Comparison of ENCODE assay signal across 8 cellular contexts in genomic region chr2:210171309-210172218, GRCh38. TPM values are rescaled to one million over a fixed set of nuclear protein-coding genes. Genes with fewer than 3 reads are reported as not detected.
A peak's percentile ranks its signal among the peaks of the same experiment; 100 is the strongest.
DNase-seq lines count a peak whose midpoint lies in the region; ATAC-seq, FAIRE-seq and TF ChIP-seq lines count a peak whose summit lies in the region.

A gene with protein sequence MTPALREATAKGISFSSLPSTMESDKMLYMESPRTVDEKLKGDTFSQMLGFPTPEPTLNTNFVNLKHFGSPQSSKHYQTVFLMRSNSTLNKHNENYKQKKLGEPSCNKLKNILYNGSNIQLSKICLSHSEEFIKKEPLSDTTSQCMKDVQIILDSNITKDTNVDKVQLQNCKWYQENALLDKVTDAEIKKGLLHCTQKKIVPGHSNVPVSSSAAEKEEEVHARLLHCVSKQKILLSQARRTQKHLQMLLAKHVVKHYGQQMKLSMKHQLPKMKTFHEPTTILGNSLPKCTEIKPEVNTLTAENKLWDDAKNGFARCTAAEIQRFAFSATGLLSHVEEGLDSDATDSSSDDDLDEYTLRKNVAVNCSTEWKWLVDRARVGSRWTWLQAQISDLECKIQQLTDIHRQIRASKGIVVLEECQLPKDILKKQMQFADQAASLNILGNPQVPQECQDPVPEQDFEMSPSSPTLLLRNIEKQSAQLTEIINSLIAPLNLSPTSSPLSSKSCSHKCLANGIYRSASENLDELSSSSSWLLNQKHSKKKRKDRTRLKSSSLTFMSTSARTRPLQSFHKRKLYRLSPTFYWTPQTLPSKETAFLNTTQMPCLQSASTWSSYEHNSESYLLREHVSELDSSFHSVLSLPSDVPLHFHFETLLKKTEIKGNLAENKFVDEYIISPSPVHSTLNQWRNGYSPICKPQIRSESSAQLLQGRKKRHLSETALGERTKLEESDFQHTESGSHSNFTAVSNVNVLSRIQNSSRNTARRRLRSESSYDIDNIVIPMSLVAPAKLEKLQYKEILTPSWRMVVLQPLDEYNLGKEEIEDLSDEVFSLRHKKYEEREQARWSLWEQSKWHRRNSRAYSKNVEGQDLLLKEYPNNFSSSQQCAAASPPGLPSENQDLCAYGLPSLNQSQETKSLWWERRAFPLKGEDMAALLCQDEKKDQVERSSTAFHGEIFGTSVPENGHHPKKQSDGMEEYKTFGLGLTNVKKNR (minus strand): TSS chr2:210171409. CDS start chr2:210154582, 16,827 bp downstream.

- H3K27me3 ChIP-seq in H1 (replicated peaks in 1 of 4; ENCODE audit: control insufficient read depth in 3 of 4, extremely low read depth in 1 of 4, insufficient read depth in 3 of 4, low read length in 3 of 4) = no peaks in the 10 kb centered on the region
- H3K27me3 ChIP-seq in mesendoderm (ENCODE audit: insufficient read depth, low read length, poor library complexity) = no peaks in the 10 kb centered on the region

- peak; percentile 62 for ATAC-seq in GM21367 (IDR thresholded peaks at IDR 0.05; ENCODE audit: unreplicated experiment)
- peak; percentile 77 for ATAC-seq in activated CD8-positive, alpha-beta memory T cell treated with anti-CD3 and anti-CD28 coated beads, Interleukin-2, amount 10 ng/mL, durations not matched to agents 7 days and 5 days

- H3K79me1 ChIP-seq in H1 (ENCODE audit: low read depth, low read length) = no peaks in the 10 kb centered on the region
- H3K79me1 ChIP-seq in mesendoderm (ENCODE audit: low read length) = no peaks in the 10 kb centered on the region

- peak within 1 kb of the TSS; percentile 84 to 98 (median 92) for H3K9ac ChIP-seq in H1 (replicated peaks in 1 of 4; ENCODE audit: extremely low read depth in 1 of 4, low read depth in 3 of 4, low read length in 3 of 4)
- peak within 1 kb of the TSS; percentile 78 for H3K9ac ChIP-seq in mesendoderm (ENCODE audit: low read length)

- H3K9me3 ChIP-seq in H1 (ENCODE audit: insufficient read depth in 2 of 2, low read depth in 1 of 2, low read length in 1 of 2) = no peaks in the 10 kb centered on the region

- H3K56ac ChIP-seq in H1 (replicated peaks; ENCODE audit: insufficient read length, low read depth, low read length) (peak within 1 kb of the TSS; percentile 92), mesendoderm (ENCODE audit: low read length) (peak within 1 kb of the TSS; percentile 86)

- H4K8ac ChIP-seq in H1 (ENCODE audit: extremely low read depth, insufficient read depth, low read length) = peak within 1 kb of the TSS; percentile 99; the same call in 1 of the 2 replicates
- H4K8ac ChIP-seq in mesendoderm (ENCODE audit: low read depth, low read length) = peak within 1 kb of the TSS; percentile 86

- POLR2A ChIA-PET in H1 (lab: Charles Lee; ENCODE audit: partially characterized antibody) = interaction anchor here (1.0 to 1.7 kb wide), 4 partner anchors 9 to 17 kb away, joined by 5 to 11 read pairs (median 8); no protein-coding TSS in a partner anchor

- peak; percentile 42 to 81 for TF ChIP-seq POLR2A in H1 (IDR thresholded peaks at IDR 0.05; ENCODE audit: control extremely low read depth in 1 of 2, low read depth in 2 of 2, low read length in 2 of 2)

- H2AFZ ChIP-seq in H1 (ENCODE audit: low read length) = peak within 1 kb of the TSS; percentile 47

- H4K5ac ChIP-seq in H1 (ENCODE audit: insufficient read length, low read depth, low read length) = peak within 1 kb of the TSS; percentile 96
- H4K5ac ChIP-seq in mesendoderm (ENCODE audit: low read length) = no peak within 1 kb of the TSS

- H3K18ac ChIP-seq in H1 (ENCODE audit: extremely low read depth, low read length) = peak within 1 kb of the TSS; percentile 96
- peak within 1 kb of the TSS; percentile 98 for H3K18ac ChIP-seq in mesendoderm (ENCODE audit: low read length)

- H3K27me3 Mint-ChIP-seq in activated CD8-positive, alpha-beta memory T cell treated with anti-CD3 and anti-CD28 coated beads, Interleukin-2, amount 10 ng/mL, durations not matched to agents 7 days and 5 days = peaks cover 37% of the 10 kb centered on the region

- H3K36me3 Mint-ChIP-seq in activated CD8-positive, alpha-beta memory T cell treated with anti-CD3 and anti-CD28 coated beads, Interleukin-2, amount 10 ng/mL, durations not matched to agents 7 days and 5 days = peaks cover 1% of the 10 kb centered on the region

- peak within 1 kb of the TSS; percentile 90 for H3K4me3 Mint-ChIP-seq in activated CD8-positive, alpha-beta memory T cell treated with anti-CD3 and anti-CD28 coated beads, Interleukin-2, amount 10 ng/mL, durations not matched to agents 7 days and 5 days

- H3K4me1 ChIP-seq in H1 (replicated peaks in 1 of 4; ENCODE audit: control insufficient read depth in 3 of 4, insufficient read depth in 4 of 4, low read length in 3 of 4) = peaks cover 0 to 4% (median 0%) of the 10 kb centered on the region in 4 experiments; a peak in 1 of 7 replicates
- H3K4me1 ChIP-seq in mesendoderm (ENCODE audit: control insufficient read depth, low read depth, low read length) = no peaks in the 10 kb centered on the region

- peak; percentile 13 for FAIRE-seq in H1 (lab: Jason Lieb, UNC)

- H4K91ac ChIP-seq in H1 (replicated peaks; ENCODE audit: insufficient read length, low read length) = peak within 1 kb of the TSS; percentile 65

- H3K4me3 ChIP-seq in H1 (ENCODE audit: extremely low read depth in 1 of 4, insufficient read depth in 2 of 4, low read depth in 3 of 4, low read length in 4 of 4) (peak within 1 kb of the TSS; percentile 66 to 86 (median 77)), mesendoderm (ENCODE audit: low read length) (peak within 1 kb of the TSS; percentile 64)

- WGBS in H1 (ENCODE audit: extremely low coverage in 1 of 2, insufficient coverage in 1 of 2, insufficient read length in 1 of 2, insufficient replicate concordance in 2 of 2, low coverage in 1 of 2, low lambda C conversion rate in 2 of 2, missing lambda C conversion rate in 1 of 2), 2 experiments = 2% methylated on average over 43 of the region's 67 CpGs; no CpG with 5 or more reads in 1 of the 2 experiments
- WGBS in mesendoderm (ENCODE audit: extremely low coverage, insufficient coverage, low lambda C conversion rate) = no CpG with 5 or more reads among the region's 67 CpGs

- H3K4me1 Mint-ChIP-seq in activated CD8-positive, alpha-beta memory T cell treated with anti-CD3 and anti-CD28 coated beads, Interleukin-2, amount 10 ng/mL, durations not matched to agents 7 days and 5 days = peaks cover 24% of the 10 kb centered on the region

- no peak for TF ChIP-seq RAD21 in H1 (IDR thresholded peaks at IDR 0.05 in 1 of 2, conservative IDR thresholded peaks at IDR 0.05 in 1 of 2; ENCODE audit: low read depth in 2 of 2, low read length in 2 of 2)

- H2BK15ac ChIP-seq in H1 (ENCODE audit: low read length) = no peak within 1 kb of the TSS
- H2BK15ac ChIP-seq in mesendoderm (replicated peaks; ENCODE audit: low read depth) = no peak within 1 kb of the TSS

- no peak within 1 kb of the TSS for H3K23ac ChIP-seq in H1 (ENCODE audit: insufficient read length)
- H3K23ac ChIP-seq in mesendoderm (ENCODE audit: low read length) = no peak within 1 kb of the TSS

- H2BK5ac ChIP-seq in H1 (ENCODE audit: low read depth, low read length) (peak within 1 kb of the TSS; percentile 96), mesendoderm (ENCODE audit: low read length) (peak within 1 kb of the TSS; percentile 44)

- DNase-seq in COLO829 (ENCODE audit: low spot score) (peak; percentile 94), HT1080 (ENCODE audit: low read depth) (peak; percentile 88), NOMO-1 (lab: John Stamatoyannopoulos, UW; ENCODE audit: unreplicated experiment in 2 of 2) (peak; percentile 92 to 95), H1 (ENCODE audit: low read depth in 1 of 2, low spot score in 2 of 2) (peak; percentile 89 to 99), mesendoderm (peak; percentile 97)
- DNase-seq in activated CD8-positive, alpha-beta memory T cell treated with anti-CD3 and anti-CD28 coated beads, Interleukin-2, amount 10 ng/mL, durations not matched to agents 7 days and 5 days = peak; percentile 96
- DNase-seq in stimulated activated CD8-positive, alpha-beta memory T cell treated with anti-CD3 and anti-CD28 coated beads, Interleukin-12 subunit alpha, Interleukin-12 subunit beta, amount 100 ng/mL, for 4 hours (ENCODE audit: low read depth) = peak; percentile 97

- CTCF ChIA-PET in activated CD8-positive, alpha-beta memory T cell treated with anti-CD3 and anti-CD28 coated beads, Interleukin-2, amount 10 ng/mL, durations not matched to agents 7 days and 5 days (lab: Charles Lee) = interaction anchor here (0.5 to 0.8 kb wide), 2 partner anchors 127 to 194 kb away, joined by 3 to 4 read pairs; no protein-coding TSS in a partner anchor
- CTCF ChIA-PET in H1 (lab: Charles Lee; ENCODE audit: partially characterized antibody) = interaction anchor here (1.0 kb wide), 1 partner anchor 25 kb away, joined by 3 read pairs; no protein-coding TSS in a partner anchor

- peak within 1 kb of the TSS; percentile 95 for H3K27ac Mint-ChIP-seq in activated CD8-positive, alpha-beta memory T cell treated with anti-CD3 and anti-CD28 coated beads, Interleukin-2, amount 10 ng/mL, durations not matched to agents 7 days and 5 days

- H2BK120ac ChIP-seq in H1 (replicated peaks; ENCODE audit: low read depth, low read length) = peak within 1 kb of the TSS; percentile 67
- peak within 1 kb of the TSS; percentile 28 for H2BK120ac ChIP-seq in mesendoderm (ENCODE audit: low read depth, low read length)

- peak within 1 kb of the TSS; percentile 80 to 87 for H3K4me2 ChIP-seq in H1 (ENCODE audit: insufficient read depth in 1 of 2, low read depth in 2 of 2, low read length in 2 of 2)
- peak within 1 kb of the TSS; percentile 85 for H3K4me2 ChIP-seq in mesendoderm (ENCODE audit: low read length)

- no peak within 1 kb of the TSS for H3K4ac ChIP-seq in H1 (replicated peaks; ENCODE audit: insufficient read length, low read depth, low read length)
- peak within 1 kb of the TSS; percentile 73 for H3K4ac ChIP-seq in mesendoderm (ENCODE audit: low read depth, low read length)

- H3K14ac ChIP-seq in H1 (ENCODE audit: insufficient read length) = no peak within 1 kb of the TSS

- no peak within 1 kb of the TSS for H2BK20ac ChIP-seq in H1 (ENCODE audit: low read length)

- peak within 1 kb of the TSS; percentile 95 for H3K27ac ChIP-seq in H1 (ENCODE audit: low read depth, low read length)
- H3K27ac ChIP-seq in mesendoderm (ENCODE audit: low read depth, low read length) = peak within 1 kb of the TSS; percentile 97

- H2AK5ac ChIP-seq in H1 (ENCODE audit: low read depth, low read length) = no peak within 1 kb of the TSS
- no peak within 1 kb of the TSS for H2AK5ac ChIP-seq in mesendoderm (ENCODE audit: low read length)

- peaks cover 0 to 39% of the 10 kb centered on the region in 2 experiments; a peak in 2 of 4 replicates for H3K79me2 ChIP-seq in H1 (ENCODE audit: control insufficient read depth in 1 of 2, insufficient read depth in 2 of 2, low read length in 2 of 2)
- H3K79me2 ChIP-seq in mesendoderm (ENCODE audit: control insufficient read depth, insufficient read depth, low read length) = no peaks in the 10 kb centered on the region

- H3K36me3 ChIP-seq in H1 (ENCODE audit: control insufficient read depth in 2 of 4, insufficient read depth in 4 of 4, low read length in 3 of 4) (no peaks in the 10 kb centered on the region; a peak in 1 of 8 replicates), mesendoderm (ENCODE audit: control insufficient read depth, insufficient read depth, low read length) (no peaks in the 10 kb centered on the region)

- peak within 1 kb of the TSS; percentile 27; the same call in 1 of the 2 replicates for H2BK12ac ChIP-seq in H1 (ENCODE audit: low read depth, low read length)

- no peak; a peak in 1 of 3 replicates for TF ChIP-seq EP300 in H1 (IDR thresholded peaks at IDR 0.05; ENCODE audit: borderline replicate concordance in 1 of 2, low read depth in 2 of 2, low read length in 2 of 2)

- H4K20me1 ChIP-seq in H1 (replicated peaks in 1 of 2; ENCODE audit: control insufficient read depth in 1 of 2, insufficient read depth in 2 of 2, low read length in 2 of 2) = no peaks in the 10 kb centered on the region

- no peak for TF ChIP-seq CTCF in H1 (IDR thresholded peaks at IDR 0.05; ENCODE audit: control extremely low read depth in 1 of 3, insufficient read depth in 1 of 3, low read depth in 1 of 3, low read length in 3 of 3)

- H3K23me2 ChIP-seq in H1 (ENCODE audit: low read depth, low read length) = peaks cover 10% of the 10 kb centered on the region

- no peaks in the 10 kb centered on the region for H3K9me3 Mint-ChIP-seq in activated CD8-positive, alpha-beta memory T cell treated with anti-CD3 and anti-CD28 coated beads, Interleukin-2, amount 10 ng/mL, durations not matched to agents 7 days and 5 days (ENCODE audit: low read depth)

RNA-seq across cellular contexts. Expression of the gene that starts here (rescaled TPM):
- 5.6 and 6.4 TPM in 2 replicates for total RNA-seq in HT1080 (2014; rRNA removed; shearing (Covaris generic))
- 5.8 and 7.1 TPM in 2 replicates for polyA plus RNA-seq in HT1080 (2015; cell fraction: cytosol; rRNA removed)
- 8.8 and 17.2 TPM in 2 replicates for polyA plus RNA-seq in HT1080 (2015; cell fraction: nucleus; rRNA removed)
- 1 to 10 TPM; 4.1 to 5.8 TPM for total RNA-seq in activated CD8-positive, alpha-beta memory T cell treated with anti-CD3 and anti-CD28 coated beads, Interleukin-2, amount 10 ng/mL, durations not matched to agents 7 days and 5 days
- 15.2 and 17.2 TPM in 2 replicates for total RNA-seq in H1 (2021; fragmentation: NEBNext Ultra II Directional; extraction: Animal tissue kit (Norgen Biotek cat#: 25700))
- 4.0 and 5.4 TPM in 2 replicates for polyA plus RNA-seq in H1 (2011; rRNA removed)
- polyA plus RNA-seq in H1 (2011; cell fraction: cytosol; rRNA removed) = 11.3 TPM
- 5.7 TPM for polyA plus RNA-seq in H1 (2011; cell fraction: nucleus; rRNA removed)
- polyA plus RNA-seq in H1 (2012, experiment 1 of 2) = 5.8 to 10.2 TPM (median 8.0 TPM) in 4 replicates
- polyA plus RNA-seq in H1 (2012, experiment 2 of 2) = 0.79 TPM
- 8.3 TPM for polyA plus RNA-seq in H1 (2013, experiment 1 of 2)
- 6.8 TPM for polyA plus RNA-seq in H1 (2013, experiment 2 of 2)
- 16.2 and 19.6 TPM in 2 replicates for polyA minus RNA-seq in H1 (2011; rRNA and poly(A)+ RNA removed)
- polyA minus RNA-seq in H1 (2011; cell fraction: cytosol; rRNA and poly(A)+ RNA removed) = 6.9 TPM
- polyA minus RNA-seq in H1 (2011; cell fraction: nucleus; rRNA and poly(A)+ RNA removed) = 47.4 TPM
- polyA plus RNA-seq in mesendoderm (2013, experiment 1 of 2) = 3.8 TPM
- 3.9 TPM for polyA plus RNA-seq in mesendoderm (2013, experiment 2 of 2)

Comparison
In these comparisons a context has a peak if more than half of its experiments do, and no peak if none do; other contexts are left out.
1. Peak in every context shown above with its lines: DNase-seq, ATAC-seq, H3K4me3 ChIP-seq and H3K27ac ChIP-seq.